1 cellular context compared by ENCODE assay signal in genomic region chr15:101453123-101454120, GRCh38.
TF ChIP-seq lines count a peak whose summit lies in the region.

No MANE protein-coding gene starts in this region.

TF ChIP-seq in HepG2, 621 proteins besides CTCF, POLR2A, EP300 and RAD21 (continued from another document and continues in another):
- TF ChIP-seq RERE (CRISPR knock-in tag; IDR thresholded peaks at IDR 0.05; ENCODE audit: low read depth): no peak
- TF ChIP-seq RELA (CRISPR knock-in tag; IDR thresholded peaks at IDR 0.05): no peak
- TF ChIP-seq CBX1 (IDR thresholded peaks at IDR 0.05; ENCODE audit: low read depth): no peak
- TF ChIP-seq AHDC1 (CRISPR knock-in tag; IDR thresholded peaks at IDR 0.05; ENCODE audit: borderline replicate concordance): peak; percentile 48; the same call in 1 of the 2 replicates
- TF ChIP-seq SSRP1 (CRISPR knock-in tag; IDR thresholded peaks at IDR 0.05): no peak
- peak; percentile 77; the same call in 1 of the 2 replicates for TF ChIP-seq ZBTB10 (CRISPR knock-in tag; IDR thresholded peaks at IDR 0.05; ENCODE audit: borderline replicate concordance)
- no peak for TF ChIP-seq MAZ (IDR thresholded peaks at IDR 0.05; ENCODE audit: borderline replicate concordance, low read depth, low read length)
- 0 out of 2 replicates have a peak, but pooled peaks have one; percentile 13 for TF ChIP-seq MAZ (CRISPR knock-in tag; IDR thresholded peaks at IDR 0.05; ENCODE audit: low read depth)
- TF ChIP-seq KAT2B (IDR thresholded peaks at IDR 0.05; ENCODE audit: borderline replicate concordance, low read depth, low read length): no peak
- TF ChIP-seq BORCS8-MEF2B (CRISPR knock-in tag; IDR thresholded peaks at IDR 0.05): 0 out of 2 replicates have a peak, but pooled peaks have one; percentile 37
- peak; percentile 85; the same call in 1 of the 2 replicates for TF ChIP-seq ZNF501 (CRISPR knock-in tag; IDR thresholded peaks at IDR 0.05)
- TF ChIP-seq TFDP1 (CRISPR knock-in tag; IDR thresholded peaks at IDR 0.05; ENCODE audit: borderline replicate concordance): no peak
- TF ChIP-seq E2F2 (CRISPR knock-in tag; IDR thresholded peaks at IDR 0.05; ENCODE audit: borderline replicate concordance): no peak
- TF ChIP-seq ZNF597 (CRISPR knock-in tag; IDR thresholded peaks at IDR 0.05): no peak
- no peak for TF ChIP-seq ZNF280D (CRISPR knock-in tag; IDR thresholded peaks at IDR 0.05)
- no peak for TF ChIP-seq HNRNPLL (IDR thresholded peaks at IDR 0.05; ENCODE audit: low read depth, low read length, poor library complexity, severe bottlenecking)
- TF ChIP-seq ZNF292 (CRISPR knock-in tag; IDR thresholded peaks at IDR 0.05; ENCODE audit: borderline replicate concordance, low read depth): peak; percentile 45; the same call in 1 of the 2 replicates
- peak; percentile 79 for TF ChIP-seq ARID5B (CRISPR knock-in tag; IDR thresholded peaks at IDR 0.05)
- TF ChIP-seq ZNF232 (CRISPR knock-in tag; IDR thresholded peaks at IDR 0.05; ENCODE audit: borderline replicate concordance): peak; percentile 40; the same call in 1 of the 2 replicates
- TF ChIP-seq POLR2G (IDR thresholded peaks at IDR 0.05; ENCODE audit: low read depth, low read length): no peak
- TF ChIP-seq RARA (CRISPR knock-in tag; IDR thresholded peaks at IDR 0.05): peak; percentile 77
